ENCODE assay signal across 8 cellular contexts in genomic region chr3:4983739-4984510, GRCh38. TPM values are rescaled to one million over a fixed set of nuclear protein-coding genes. Genes with fewer than 3 reads are reported as not detected.
DNase-seq lines count a peak whose midpoint lies in the region; ATAC-seq and TF ChIP-seq lines count a peak whose summit lies in the region.

No MANE protein-coding gene starts in this region.

- intact Hi-C loops in sciatic nerve (cut with DNase I) = no loop called here

- H3K4me3 ChIP-seq in GM12875 (ENCODE audit: low read depth, low read length) (peak overlapping the region; percentile 48), skeletal muscle cell (ENCODE audit: low read depth, low read length) (peak overlapping the region; percentile 100)

- no peak for TF ChIP-seq CTCF in GM12875 (IDR thresholded peaks at IDR 0.05; ENCODE audit: borderline replicate concordance, insufficient read depth, low read depth, low read length)

- DNase-seq in NOMO-1 (lab: John Stamatoyannopoulos, UW; ENCODE audit: unreplicated experiment in 2 of 2) (peak; percentile 93 to 94), fibroblast of peridontal ligament (ENCODE audit: extremely low read depth) (peak; percentile 88), skeletal muscle cell (ENCODE audit: low read depth) (peak; percentile 73), sciatic nerve (ENCODE audit: low spot score) (no peak), NCI-H446 treated with DMSO at 0.1 percent for 48 hours (lab: John Stamatoyannopoulos, UW) (no peak)
- DNase-seq in activated T-cell treated with anti-CD3 and anti-CD28 coated beads, Interleukin-2, amount 50 U/mL, for 1 hour = peak; percentile 77

- peak; percentile 43 for ATAC-seq in HG02571 (IDR thresholded peaks at IDR 0.05; ENCODE audit: unreplicated experiment)
- ATAC-seq in sciatic nerve = no peak

RNA-seq across cellular contexts. Expression of gene BHLHE40, which starts 4.7 kb away (rescaled TPM):
- total RNA-seq in sciatic nerve = 288 TPM

Comparison
In these comparisons a context has a peak if more than half of its experiments do, and no peak if none do; other contexts are left out.
1. DNase-seq: peak in NOMO-1 (2 of 2), activated T-cell treated with anti-CD3 and anti-CD28 coated beads, Interleukin-2, amount 50 U/mL, for 1 hour (single experiment), fibroblast of peridontal ligament (single experiment) and skeletal muscle cell (single experiment); none in sciatic nerve (single experiment) and NCI-H446 treated with DMSO at 0.1 percent for 48 hours (single experiment).